Comparison of ENCODE assay signal across 9 cellular contexts in genomic region chr13:114047358-114047881, GRCh38.
DNase-seq lines count a peak whose midpoint lies in the region; ATAC-seq, FAIRE-seq and TF ChIP-seq lines count a peak whose summit lies in the region.
"Had no signal": no experiment of that assay in that cellular context is flagged by ENCODE, and none has a peak within 500 bp of the region (broad histone marks: within the 10 kb centered on the region; RNA-seq: fewer than 3 reads in every experiment).

No MANE protein-coding gene starts in this region.

- no peaks in the 10 kb centered on the region for H3K9me2 ChIP-seq in GM23248 (ENCODE audit: insufficient read depth)

- H3K79me2 ChIP-seq in osteoblast (ENCODE audit: insufficient read depth, low read length) = peaks cover 85% of the 10 kb centered on the region
- H3K79me2 ChIP-seq in GM23248 (ENCODE audit: insufficient read depth) = peaks cover 87% of the 10 kb centered on the region

- no peak overlapping the region for H3K9ac ChIP-seq in GM23248

- H3K27ac ChIP-seq in Peyer's patch (peak overlapping the region in 2 of 4 donors; percentile 73 to 77), osteoblast (ENCODE audit: low read depth, low read length) (peak overlapping the region; percentile 36), GM23248 (no peak overlapping the region)

- H3K27me3 ChIP-seq in Peyer's patch (no peaks in the 10 kb centered on the region), osteoblast (ENCODE audit: insufficient read depth, low read length) (no peaks in the 10 kb centered on the region), GM23248 (replicated peaks; ENCODE audit: insufficient read depth) (no peaks in the 10 kb centered on the region)

- TF ChIP-seq CTCF in Peyer's patch (IDR thresholded peaks at IDR 0.05) = no peak
- TF ChIP-seq CTCF in osteoblast (IDR thresholded peaks at IDR 0.05; ENCODE audit: extremely low read depth, low read depth, low read length) = no peak

- H2AFZ ChIP-seq in osteoblast (ENCODE audit: low read length) = no peak overlapping the region
- H2AFZ ChIP-seq in GM23248 = no peak overlapping the region

- no peak for TF ChIP-seq POLR2A in Peyer's patch (IDR thresholded peaks at IDR 0.05)
- TF ChIP-seq POLR2A in erythroblast (IDR thresholded peaks at IDR 0.05; ENCODE audit: low read length) = no peak
- no peak for TF ChIP-seq POLR2A in H54 (IDR thresholded peaks at IDR 0.05; ENCODE audit: low read depth, low read length)

- FAIRE-seq in H54 (lab: Jason Lieb, UNC) = no peak
- FAIRE-seq: TTC549 had no signal

- ATAC-seq in GM18858 (IDR thresholded peaks at IDR 0.05; ENCODE audit: unreplicated experiment) = peak; percentile 50
- peak; percentile 69 for ATAC-seq in HG02623 (IDR thresholded peaks at IDR 0.05; ENCODE audit: unreplicated experiment)

- H3K36me3 ChIP-seq in Peyer's patch = no peaks in the 10 kb centered on the region
- H3K36me3 ChIP-seq in osteoblast (ENCODE audit: insufficient read depth, low read length) = peaks cover 23% of the 10 kb centered on the region
- no peaks in the 10 kb centered on the region for H3K36me3 ChIP-seq in GM23248 (ENCODE audit: low read depth)

- WGBS in GM23248 (ENCODE audit: low coverage in 1 of 2, low lambda C conversion rate in 2 of 2, missing lambda C conversion rate in 2 of 2), 2 experiments = 90% methylated on average over 19 of the region's 19 CpGs

- 0 out of 2 replicates have a peak, but pooled peaks cover 7% of the 10 kb centered on the region for H3F3A ChIP-seq in GM23248 (ENCODE audit: insufficient read depth)

- DNase-seq in Peyer's patch (peak in 2 of 3 donors; percentile 68 to 78), osteoblast (ENCODE audit: insufficient read length, low spot score, missing footprints) (no peak), GM23248 (no peak), erythroblast (lab: John Stamatoyannopoulos, UW) (no peak), H54 (ENCODE audit: insufficient read length, low spot score) (no peak), NCI-H1436 (lab: John Stamatoyannopoulos, UW) (no peak)

- H3K4me1 ChIP-seq in Peyer's patch (peaks cover 0 to 24% (median 14%) of the 10 kb centered on the region in 4 donors), osteoblast (ENCODE audit: insufficient read depth, low read length) (peaks cover 7% of the 10 kb centered on the region), GM23248 (ENCODE audit: insufficient read depth) (no peaks in the 10 kb centered on the region)

- H3K4me3 ChIP-seq in Peyer's patch (no peak overlapping the region), osteoblast (ENCODE audit: insufficient read depth, low read length) (peak overlapping the region; percentile 17), GM23248 (no peak overlapping the region)

- in situ Hi-C loops in GM23248 (cut with MboI) = no loop called here

- H4K20me1 ChIP-seq in osteoblast (ENCODE audit: insufficient read depth, low read length) = peaks cover 22% of the 10 kb centered on the region
- no peaks in the 10 kb centered on the region for H4K20me1 ChIP-seq in GM23248 (ENCODE audit: insufficient read depth)

- no peaks in the 10 kb centered on the region for H3K9me3 ChIP-seq in Peyer's patch
- no peaks in the 10 kb centered on the region for H3K9me3 ChIP-seq in osteoblast (ENCODE audit: low read depth, low read length)
- H3K9me3 ChIP-seq in GM23248 (ENCODE audit: low read depth) = no peaks in the 10 kb centered on the region

- H3K4me2 ChIP-seq in osteoblast (ENCODE audit: insufficient read depth, low read length) = no peak overlapping the region
- no peak overlapping the region for H3K4me2 ChIP-seq in GM23248 (ENCODE audit: unreplicated experiment)

Comparison
In these comparisons a context has a peak if more than half of its experiments do, and no peak if none do; other contexts are left out.
1. DNase-seq: peak in Peyer's patch (2 of 3); none in osteoblast (single experiment), GM23248 (single experiment), erythroblast (0 of 2), H54 (single experiment) and NCI-H1436 (single experiment).